ENCODE assay signal across 1 cellular context in the genomic region with DNA sequence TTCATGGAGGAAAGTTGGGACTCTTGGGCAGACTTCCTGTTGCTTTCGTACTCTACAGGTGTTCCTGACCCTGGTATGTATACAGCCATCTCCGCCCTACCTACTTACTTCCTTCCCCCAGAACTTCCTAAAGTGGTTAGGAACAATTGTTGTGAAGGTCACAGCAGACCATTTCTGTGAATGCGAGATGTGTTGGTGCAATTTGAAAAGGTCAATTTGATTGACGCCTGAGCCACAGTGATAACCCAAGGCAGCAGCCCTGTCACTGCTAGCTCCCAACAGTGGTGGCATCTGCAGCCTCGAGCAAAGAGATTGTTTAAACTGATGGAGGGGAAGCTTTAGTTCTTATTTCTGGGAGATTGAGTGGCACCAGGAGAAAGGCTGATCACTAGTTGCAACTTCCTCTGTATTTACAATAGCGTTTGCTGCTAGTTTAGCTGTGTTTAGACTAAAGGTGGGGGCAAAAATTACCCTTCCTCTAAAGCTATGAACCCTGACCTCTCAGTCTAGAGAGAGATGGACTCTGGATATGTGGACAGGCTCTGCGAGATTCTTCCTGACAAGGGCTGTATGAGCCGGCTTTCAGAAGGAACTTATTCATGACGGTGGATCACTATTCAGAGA.
TF ChIP-seq lines count a peak whose summit lies in the region.

No MANE protein-coding gene starts in this region.

TF ChIP-seq in HepG2, 621 proteins besides CTCF, POLR2A, EP300 and RAD21 (continued from another document and continues in another):
- TF ChIP-seq, protein P1, sequence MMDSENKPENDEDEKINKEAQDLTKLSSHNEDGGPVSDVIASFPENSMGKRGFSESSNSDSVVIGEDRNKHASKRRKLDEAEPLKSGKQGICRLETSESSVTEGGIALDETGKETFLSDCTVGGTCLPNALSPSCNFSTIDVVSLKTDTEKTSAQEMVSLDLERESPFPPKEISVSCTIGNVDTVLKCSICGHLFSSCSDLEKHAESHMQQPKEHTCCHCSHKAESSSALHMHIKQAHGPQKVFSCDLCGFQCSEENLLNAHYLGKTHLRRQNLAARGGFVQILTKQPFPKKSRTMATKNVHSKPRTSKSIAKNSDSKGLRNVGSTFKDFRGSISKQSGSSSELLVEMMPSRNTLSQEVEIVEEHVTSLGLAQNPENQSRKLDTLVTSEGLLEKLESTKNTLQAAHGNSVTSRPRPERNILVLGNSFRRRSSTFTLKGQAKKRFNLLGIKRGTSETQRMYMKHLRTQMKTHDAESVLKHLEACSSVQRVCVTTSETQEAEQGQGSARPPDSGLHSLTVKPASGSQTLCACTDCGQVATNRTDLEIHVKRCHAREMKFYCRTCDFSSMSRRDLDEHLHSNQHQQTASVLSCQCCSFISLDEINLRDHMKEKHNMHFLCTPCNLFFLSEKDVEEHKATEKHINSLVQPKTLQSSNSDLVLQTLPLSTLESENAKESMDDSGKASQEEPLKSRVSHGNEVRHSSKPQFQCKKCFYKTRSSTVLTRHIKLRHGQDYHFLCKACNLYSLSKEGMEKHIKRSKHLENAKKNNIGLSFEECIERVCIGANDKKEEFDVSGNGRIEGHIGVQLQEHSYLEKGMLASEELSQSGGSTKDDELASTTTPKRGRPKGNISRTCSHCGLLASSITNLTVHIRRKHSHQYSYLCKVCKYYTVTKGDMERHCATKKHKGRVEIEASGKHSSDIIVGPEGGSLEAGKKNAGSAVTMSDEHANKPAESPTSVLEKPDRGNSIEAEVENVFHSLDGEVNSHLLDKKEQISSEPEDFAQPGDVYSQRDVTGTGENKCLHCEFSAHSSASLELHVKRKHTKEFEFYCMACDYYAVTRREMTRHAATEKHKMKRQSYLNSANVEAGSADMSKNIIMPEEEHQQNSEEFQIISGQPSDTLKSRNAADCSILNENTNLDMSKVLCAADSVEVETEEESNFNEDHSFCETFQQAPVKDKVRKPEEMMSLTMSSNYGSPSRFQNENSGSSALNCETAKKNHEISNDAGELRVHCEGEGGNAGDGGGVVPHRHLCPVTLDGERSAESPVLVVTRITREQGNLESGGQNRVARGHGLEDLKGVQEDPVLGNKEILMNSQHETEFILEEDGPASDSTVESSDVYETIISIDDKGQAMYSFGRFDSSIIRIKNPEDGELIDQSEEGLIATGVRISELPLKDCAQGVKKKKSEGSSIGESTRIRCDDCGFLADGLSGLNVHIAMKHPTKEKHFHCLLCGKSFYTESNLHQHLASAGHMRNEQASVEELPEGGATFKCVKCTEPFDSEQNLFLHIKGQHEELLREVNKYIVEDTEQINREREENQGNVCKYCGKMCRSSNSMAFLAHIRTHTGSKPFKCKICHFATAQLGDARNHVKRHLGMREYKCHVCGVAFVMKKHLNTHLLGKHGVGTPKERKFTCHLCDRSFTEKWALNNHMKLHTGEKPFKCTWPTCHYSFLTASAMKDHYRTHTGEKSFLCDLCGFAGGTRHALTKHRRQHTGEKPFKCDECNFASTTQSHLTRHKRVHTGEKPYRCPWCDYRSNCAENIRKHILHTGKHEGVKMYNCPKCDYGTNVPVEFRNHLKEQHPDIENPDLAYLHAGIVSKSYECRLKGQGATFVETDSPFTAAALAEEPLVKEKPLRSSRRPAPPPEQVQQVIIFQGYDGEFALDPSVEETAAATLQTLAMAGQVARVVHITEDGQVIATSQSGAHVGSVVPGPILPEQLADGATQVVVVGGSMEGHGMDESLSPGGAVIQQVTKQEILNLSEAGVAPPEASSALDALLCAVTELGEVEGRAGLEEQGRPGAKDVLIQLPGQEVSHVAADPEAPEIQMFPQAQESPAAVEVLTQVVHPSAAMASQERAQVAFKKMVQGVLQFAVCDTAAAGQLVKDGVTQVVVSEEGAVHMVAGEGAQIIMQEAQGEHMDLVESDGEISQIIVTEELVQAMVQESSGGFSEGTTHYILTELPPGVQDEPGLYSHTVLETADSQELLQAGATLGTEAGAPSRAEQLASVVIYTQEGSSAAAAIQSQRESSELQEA (CRISPR knock-in tag; IDR thresholded peaks at IDR 0.05; ENCODE audit: not compliant biosample characterization), result no peak
- TF ChIP-seq ZNF251 (CRISPR knock-in tag; IDR thresholded peaks at IDR 0.05), result no peak
- TF ChIP-seq SP1 (IDR thresholded peaks at IDR 0.05), result no peak
- TF ChIP-seq SP1 (CRISPR knock-in tag; IDR thresholded peaks at IDR 0.05), result no peak
- TF ChIP-seq GTF3A (CRISPR knock-in tag; conservative IDR thresholded peaks at IDR 0.05), result 0 out of 2 replicates have a peak, but pooled peaks have one; percentile 36
- TF ChIP-seq ZFP36 (IDR thresholded peaks at IDR 0.05; ENCODE audit: borderline replicate concordance, low read depth, low read length, partially characterized antibody), result no peak
- no peak for TF ChIP-seq PITX1 (CRISPR knock-in tag; IDR thresholded peaks at IDR 0.05)
- no peak for TF ChIP-seq KDM5A (IDR thresholded peaks at IDR 0.05; ENCODE audit: borderline replicate concordance, low read length)
- no peak for TF ChIP-seq ZKSCAN5 (CRISPR knock-in tag; IDR thresholded peaks at IDR 0.05)
- 0 out of 2 replicates have a peak, but pooled peaks have one; percentile 12 for TF ChIP-seq GABPB1 (CRISPR knock-in tag; IDR thresholded peaks at IDR 0.05)
- no peak for TF ChIP-seq XBP1 (CRISPR knock-in tag; IDR thresholded peaks at IDR 0.05)
- TF ChIP-seq, protein P2, sequence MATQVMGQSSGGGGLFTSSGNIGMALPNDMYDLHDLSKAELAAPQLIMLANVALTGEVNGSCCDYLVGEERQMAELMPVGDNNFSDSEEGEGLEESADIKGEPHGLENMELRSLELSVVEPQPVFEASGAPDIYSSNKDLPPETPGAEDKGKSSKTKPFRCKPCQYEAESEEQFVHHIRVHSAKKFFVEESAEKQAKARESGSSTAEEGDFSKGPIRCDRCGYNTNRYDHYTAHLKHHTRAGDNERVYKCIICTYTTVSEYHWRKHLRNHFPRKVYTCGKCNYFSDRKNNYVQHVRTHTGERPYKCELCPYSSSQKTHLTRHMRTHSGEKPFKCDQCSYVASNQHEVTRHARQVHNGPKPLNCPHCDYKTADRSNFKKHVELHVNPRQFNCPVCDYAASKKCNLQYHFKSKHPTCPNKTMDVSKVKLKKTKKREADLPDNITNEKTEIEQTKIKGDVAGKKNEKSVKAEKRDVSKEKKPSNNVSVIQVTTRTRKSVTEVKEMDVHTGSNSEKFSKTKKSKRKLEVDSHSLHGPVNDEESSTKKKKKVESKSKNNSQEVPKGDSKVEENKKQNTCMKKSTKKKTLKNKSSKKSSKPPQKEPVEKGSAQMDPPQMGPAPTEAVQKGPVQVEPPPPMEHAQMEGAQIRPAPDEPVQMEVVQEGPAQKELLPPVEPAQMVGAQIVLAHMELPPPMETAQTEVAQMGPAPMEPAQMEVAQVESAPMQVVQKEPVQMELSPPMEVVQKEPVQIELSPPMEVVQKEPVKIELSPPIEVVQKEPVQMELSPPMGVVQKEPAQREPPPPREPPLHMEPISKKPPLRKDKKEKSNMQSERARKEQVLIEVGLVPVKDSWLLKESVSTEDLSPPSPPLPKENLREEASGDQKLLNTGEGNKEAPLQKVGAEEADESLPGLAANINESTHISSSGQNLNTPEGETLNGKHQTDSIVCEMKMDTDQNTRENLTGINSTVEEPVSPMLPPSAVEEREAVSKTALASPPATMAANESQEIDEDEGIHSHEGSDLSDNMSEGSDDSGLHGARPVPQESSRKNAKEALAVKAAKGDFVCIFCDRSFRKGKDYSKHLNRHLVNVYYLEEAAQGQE (IDR thresholded peaks at IDR 0.05; ENCODE audit: borderline replicate concordance in 1 of 2, low read depth in 1 of 2, low read length in 2 of 2), result peak in 1 of 2 experiments; percentile 69; a peak in 1 of 4 replicates
- TF ChIP-seq ZNF383 (CRISPR knock-in tag; IDR thresholded peaks at IDR 0.05; ENCODE audit: borderline replicate concordance), result no peak
- TF ChIP-seq RFXAP (CRISPR knock-in tag; IDR thresholded peaks at IDR 0.05; ENCODE audit: borderline replicate concordance), result 0 out of 2 replicates have a peak, but pooled peaks have one; percentile 24
- TF ChIP-seq MAFK (conservative IDR thresholded peaks at IDR 0.05 in 1 of 2, IDR thresholded peaks at IDR 0.05 in 1 of 2; ENCODE audit: low read length in 2 of 2), result no peak
- TF ChIP-seq, protein P3, sequence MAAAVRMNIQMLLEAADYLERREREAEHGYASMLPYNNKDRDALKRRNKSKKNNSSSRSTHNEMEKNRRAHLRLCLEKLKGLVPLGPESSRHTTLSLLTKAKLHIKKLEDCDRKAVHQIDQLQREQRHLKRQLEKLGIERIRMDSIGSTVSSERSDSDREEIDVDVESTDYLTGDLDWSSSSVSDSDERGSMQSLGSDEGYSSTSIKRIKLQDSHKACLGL (CRISPR knock-in tag; IDR thresholded peaks at IDR 0.05), result no peak; the same call in 1 of the 2 replicates
- no peak for TF ChIP-seq ZNF460 (CRISPR knock-in tag; IDR thresholded peaks at IDR 0.05; ENCODE audit: borderline replicate concordance)
- TF ChIP-seq ZFP41 (CRISPR knock-in tag; IDR thresholded peaks at IDR 0.05; ENCODE audit: borderline replicate concordance), result no peak
- TF ChIP-seq ARHGAP35 (CRISPR knock-in tag; IDR thresholded peaks at IDR 0.05; ENCODE audit: borderline replicate concordance), result no peak
- TF ChIP-seq SUZ12 (IDR thresholded peaks at IDR 0.05; ENCODE audit: low read depth, low read length), result no peak
- TF ChIP-seq TEAD2 (CRISPR knock-in tag; IDR thresholded peaks at IDR 0.05), result no peak
- no peak for TF ChIP-seq ZNF740 (CRISPR knock-in tag; IDR thresholded peaks at IDR 0.05)
- TF ChIP-seq, protein P4, sequence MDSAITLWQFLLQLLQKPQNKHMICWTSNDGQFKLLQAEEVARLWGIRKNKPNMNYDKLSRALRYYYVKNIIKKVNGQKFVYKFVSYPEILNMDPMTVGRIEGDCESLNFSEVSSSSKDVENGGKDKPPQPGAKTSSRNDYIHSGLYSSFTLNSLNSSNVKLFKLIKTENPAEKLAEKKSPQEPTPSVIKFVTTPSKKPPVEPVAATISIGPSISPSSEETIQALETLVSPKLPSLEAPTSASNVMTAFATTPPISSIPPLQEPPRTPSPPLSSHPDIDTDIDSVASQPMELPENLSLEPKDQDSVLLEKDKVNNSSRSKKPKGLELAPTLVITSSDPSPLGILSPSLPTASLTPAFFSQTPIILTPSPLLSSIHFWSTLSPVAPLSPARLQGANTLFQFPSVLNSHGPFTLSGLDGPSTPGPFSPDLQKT (CRISPR knock-in tag; IDR thresholded peaks at IDR 0.05; ENCODE audit: borderline replicate concordance), result no peak
- no peak for TF ChIP-seq EZH2 (conservative IDR thresholded peaks at IDR 0.05; ENCODE audit: low read depth, low read length)
- TF ChIP-seq MTA1 (CRISPR knock-in tag; IDR thresholded peaks at IDR 0.05; ENCODE audit: borderline replicate concordance), result no peak; the same call in 1 of the 2 replicates
- TF ChIP-seq PTBP1 (IDR thresholded peaks at IDR 0.05; ENCODE audit: low read depth, low read length, poor library complexity, severe bottlenecking), result no peak
- TF ChIP-seq, protein P5, sequence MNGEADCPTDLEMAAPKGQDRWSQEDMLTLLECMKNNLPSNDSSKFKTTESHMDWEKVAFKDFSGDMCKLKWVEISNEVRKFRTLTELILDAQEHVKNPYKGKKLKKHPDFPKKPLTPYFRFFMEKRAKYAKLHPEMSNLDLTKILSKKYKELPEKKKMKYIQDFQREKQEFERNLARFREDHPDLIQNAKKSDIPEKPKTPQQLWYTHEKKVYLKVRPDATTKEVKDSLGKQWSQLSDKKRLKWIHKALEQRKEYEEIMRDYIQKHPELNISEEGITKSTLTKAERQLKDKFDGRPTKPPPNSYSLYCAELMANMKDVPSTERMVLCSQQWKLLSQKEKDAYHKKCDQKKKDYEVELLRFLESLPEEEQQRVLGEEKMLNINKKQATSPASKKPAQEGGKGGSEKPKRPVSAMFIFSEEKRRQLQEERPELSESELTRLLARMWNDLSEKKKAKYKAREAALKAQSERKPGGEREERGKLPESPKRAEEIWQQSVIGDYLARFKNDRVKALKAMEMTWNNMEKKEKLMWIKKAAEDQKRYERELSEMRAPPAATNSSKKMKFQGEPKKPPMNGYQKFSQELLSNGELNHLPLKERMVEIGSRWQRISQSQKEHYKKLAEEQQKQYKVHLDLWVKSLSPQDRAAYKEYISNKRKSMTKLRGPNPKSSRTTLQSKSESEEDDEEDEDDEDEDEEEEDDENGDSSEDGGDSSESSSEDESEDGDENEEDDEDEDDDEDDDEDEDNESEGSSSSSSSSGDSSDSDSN (CRISPR knock-in tag; IDR thresholded peaks at IDR 0.05), result 0 out of 2 replicates have a peak, but pooled peaks have one; percentile 11
